7 cellular contexts compared by ENCODE assay signal in the genomic region with DNA sequence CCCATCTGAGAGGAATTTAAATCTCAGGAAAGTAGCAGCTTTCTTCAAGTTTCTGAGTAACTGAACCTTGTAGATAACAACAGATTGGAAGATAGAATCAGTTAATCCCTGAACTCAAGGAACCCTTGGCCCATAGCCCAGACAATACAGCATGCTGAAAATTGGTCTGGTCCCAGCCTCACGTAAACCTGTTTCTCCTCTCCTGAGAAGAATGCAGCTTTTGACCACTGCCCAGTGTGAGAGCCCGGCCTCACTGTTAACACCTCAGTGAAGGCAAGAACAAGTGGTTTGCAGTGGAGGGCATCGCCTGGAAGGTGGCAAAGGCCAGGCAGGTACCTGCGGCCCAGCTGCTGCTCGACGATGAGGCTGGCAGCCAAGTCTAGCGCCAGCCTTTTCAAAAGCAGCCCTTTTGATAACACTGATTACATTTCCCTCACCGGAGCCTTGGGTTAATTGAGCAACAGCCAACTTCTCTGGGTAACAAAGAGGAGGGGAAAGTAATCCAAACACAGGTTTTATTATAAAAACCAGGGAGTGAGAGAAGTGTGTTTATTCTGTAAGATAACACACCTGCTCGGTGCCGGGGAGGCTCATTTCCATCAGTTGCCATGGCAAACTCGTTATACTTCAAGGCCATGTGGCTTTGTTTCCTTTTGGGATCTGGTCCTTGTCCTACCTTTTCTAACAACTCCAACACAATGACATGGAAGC. TPM values are rescaled to one million over a fixed set of nuclear protein-coding genes. Genes with fewer than 3 reads are reported as not detected.
A peak's percentile ranks its signal among the peaks of the same experiment; 100 is the strongest.
DNase-seq lines count a peak whose midpoint lies in the region; ATAC-seq and TF ChIP-seq lines count a peak whose summit lies in the region.

No MANE protein-coding gene starts in this region.

- 35% methylated on average over 9 of the region's 11 CpGs for WGBS in right lobe of liver (ENCODE audit: insufficient coverage, low coverage, low lambda C conversion rate, missing lambda C conversion rate)

- intact Hi-C loops in right lobe of liver (cut with DNase I) (no loop called here), vagina (cut with DNase I) (no loop called here)

- peak; percentile 97 for DNase-seq in NCI-H146 treated with DMSO at 0.1 percent for 48 hours (lab: John Stamatoyannopoulos, UW; ENCODE audit: unreplicated experiment)
- DNase-seq in astrocyte of the hippocampus (ENCODE audit: low read depth, low spot score) = peak; percentile 84
- DNase-seq in right lobe of liver = peak; percentile 45 to 62 (median 58)
- no peak for DNase-seq in vagina (ENCODE audit: extremely low spot score in 2 of 2)
- DNase-seq in NOMO-1 treated with dmso at 0.1 percent for 144 hours (lab: John Stamatoyannopoulos, UW; ENCODE audit: unreplicated experiment) = no peak

- no peaks in the 10 kb centered on the region for H3K27me3 ChIP-seq in right lobe of liver
- H3K27me3 ChIP-seq in vagina = no peaks in the 10 kb centered on the region

- TF ChIP-seq CTCF in right lobe of liver (IDR thresholded peaks at IDR 0.05) (no peak), vagina (IDR thresholded peaks at IDR 0.05) (no peak)

- peak overlapping the region in 1 of 3 donors; percentile 39 for H3K27ac ChIP-seq in right lobe of liver
- H3K27ac ChIP-seq in vagina = peak overlapping the region; percentile 84

- H3K4me1 ChIP-seq in right lobe of liver (peaks cover 0 to 15% (median 7%) of the 10 kb centered on the region in 4 donors), vagina (peaks cover 56% of the 10 kb centered on the region)

- H3K9me3 ChIP-seq in right lobe of liver = no peaks in the 10 kb centered on the region
- H3K9me3 ChIP-seq in vagina = no peaks in the 10 kb centered on the region

- ATAC-seq in right lobe of liver (peak; percentile 72 to 78 (median 76)), HG02852 (IDR thresholded peaks at IDR 0.05; ENCODE audit: unreplicated experiment) (no peak), HG02938 (IDR thresholded peaks at IDR 0.05; ENCODE audit: unreplicated experiment) (no peak)

- H3K36me3 ChIP-seq in right lobe of liver (no peaks in the 10 kb centered on the region), vagina (no peaks in the 10 kb centered on the region)

- TF ChIP-seq POLR2A in right lobe of liver (IDR thresholded peaks at IDR 0.05) (no peak), vagina (IDR thresholded peaks at IDR 0.05) (no peak)

- peak overlapping the region in 1 of 3 donors; percentile 5 for H3K4me3 ChIP-seq in right lobe of liver
- peak overlapping the region in 1 of 2 donors; percentile 13 for H3K4me3 ChIP-seq in vagina

RNA-seq across cellular contexts. Expression of a gene that starts 54.0 kb away (rescaled TPM):
- 10 to 100 TPM in 2 of 6 experiments, 1 to 10 TPM in 4; 5.0 to 21.9 (median 8.6) TPM for total RNA-seq in right lobe of liver
- 35.1 TPM for total RNA-seq in vagina

Comparison
In these comparisons a context has a peak if more than half of its experiments do, and no peak if none do; other contexts are left out.
1. DNase-seq: peak in NCI-H146 treated with DMSO at 0.1 percent for 48 hours (single experiment), astrocyte of the hippocampus (single experiment) and right lobe of liver (3 of 3); none in vagina (0 of 2) and NOMO-1 treated with dmso at 0.1 percent for 144 hours (single experiment).
2. ATAC-seq: peak in right lobe of liver (4 of 4); none in HG02852 (single experiment) and HG02938 (single experiment).